In the genomic region with DNA sequence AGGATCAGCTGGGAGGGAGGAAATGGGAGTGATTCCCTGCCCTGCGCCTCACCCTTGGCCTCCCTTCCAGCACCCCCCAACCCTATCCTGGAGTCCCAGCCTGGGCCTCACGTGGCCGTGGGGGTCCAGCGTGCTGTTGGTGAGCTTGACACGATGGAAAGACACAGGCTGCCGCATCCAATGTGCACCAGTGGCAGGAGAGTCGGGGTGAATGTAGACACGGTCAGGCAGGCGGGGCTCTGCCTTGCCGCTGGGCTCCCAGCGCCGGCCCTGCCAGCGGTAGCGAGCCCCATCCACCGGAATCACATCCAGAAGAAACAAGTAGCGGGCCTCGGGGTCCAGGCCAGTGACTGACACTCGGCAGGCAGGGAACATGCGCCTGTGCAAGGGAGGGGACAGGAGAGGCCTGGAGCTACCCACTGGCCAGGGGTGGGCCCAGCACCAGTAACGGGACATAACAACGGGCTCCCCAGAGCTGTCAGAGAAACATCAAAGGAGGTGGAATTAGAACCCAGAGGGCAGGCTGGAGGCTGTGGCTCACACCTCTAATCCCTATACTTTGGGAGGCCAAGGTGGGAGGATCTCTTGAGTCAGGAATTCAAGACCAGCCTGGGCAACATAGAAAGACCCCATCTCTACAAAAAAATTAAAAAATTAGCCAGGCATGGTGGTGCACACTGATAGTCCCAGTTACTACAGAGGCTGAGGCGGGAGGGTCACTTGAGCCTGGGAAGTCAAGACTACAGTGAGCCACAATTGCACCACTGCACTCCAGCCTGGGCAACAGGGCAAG, we compare ENCODE assay signal across 1 cellular context.
TF ChIP-seq lines count a peak whose summit lies in the region.

No MANE protein-coding gene starts in this region.

TF ChIP-seq in HepG2, 621 proteins besides CTCF, POLR2A, EP300 and RAD21 (continued from another document and continues in another):
- TF ChIP-seq, protein P1, sequence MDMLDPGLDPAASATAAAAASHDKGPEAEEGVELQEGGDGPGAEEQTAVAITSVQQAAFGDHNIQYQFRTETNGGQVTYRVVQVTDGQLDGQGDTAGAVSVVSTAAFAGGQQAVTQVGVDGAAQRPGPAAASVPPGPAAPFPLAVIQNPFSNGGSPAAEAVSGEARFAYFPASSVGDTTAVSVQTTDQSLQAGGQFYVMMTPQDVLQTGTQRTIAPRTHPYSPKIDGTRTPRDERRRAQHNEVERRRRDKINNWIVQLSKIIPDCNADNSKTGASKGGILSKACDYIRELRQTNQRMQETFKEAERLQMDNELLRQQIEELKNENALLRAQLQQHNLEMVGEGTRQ (IDR thresholded peaks at IDR 0.05; ENCODE audit: low read depth, low read length) = no peak
- TF ChIP-seq, protein P1 (CRISPR knock-in tag; IDR thresholded peaks at IDR 0.05; ENCODE audit: borderline replicate concordance) = no peak
- TF ChIP-seq ZFYVE20 (CRISPR knock-in tag; IDR thresholded peaks at IDR 0.05; ENCODE audit: borderline replicate concordance, low read depth) (no peak; the same call in 1 of the 2 replicates), ZNF713 (CRISPR knock-in tag; IDR thresholded peaks at IDR 0.05) (no peak), ZNF572 (CRISPR knock-in tag; IDR thresholded peaks at IDR 0.05) (peak; percentile 72; the same call in 1 of the 2 replicates), ZNF589 (CRISPR knock-in tag; conservative IDR thresholded peaks at IDR 0.05) (no peak), MTA3 (CRISPR knock-in tag; IDR thresholded peaks at IDR 0.05) (no peak), MAF1 (CRISPR knock-in tag; IDR thresholded peaks at IDR 0.05; ENCODE audit: borderline replicate concordance) (no peak), CAMTA2 (CRISPR knock-in tag; IDR thresholded peaks at IDR 0.05; ENCODE audit: borderline replicate concordance) (no peak), RFX3 (CRISPR knock-in tag; IDR thresholded peaks at IDR 0.05) (no peak), ZNF557 (CRISPR knock-in tag; IDR thresholded peaks at IDR 0.05) (no peak), NFKBIZ (CRISPR knock-in tag; IDR thresholded peaks at IDR 0.05) (no peak), ZNF232 (CRISPR knock-in tag; IDR thresholded peaks at IDR 0.05; ENCODE audit: borderline replicate concordance) (no peak), ZNF674 (CRISPR knock-in tag; IDR thresholded peaks at IDR 0.05; ENCODE audit: low read depth) (no peak), KAT7 (CRISPR knock-in tag; IDR thresholded peaks at IDR 0.05; ENCODE audit: borderline replicate concordance) (no peak), EED (CRISPR knock-in tag; IDR thresholded peaks at IDR 0.05) (no peak), HCFC1 (IDR thresholded peaks at IDR 0.05; ENCODE audit: low read depth, low read length) (no peak), RBM39 (IDR thresholded peaks at IDR 0.05; ENCODE audit: low read depth, low read length, poor library complexity, severe bottlenecking) (peak; percentile 41), CC2D1A (CRISPR knock-in tag; IDR thresholded peaks at IDR 0.05) (no peak), HNF4A (CRISPR knock-in tag; IDR thresholded peaks at IDR 0.05) (no peak), FOXM1 (CRISPR knock-in tag; IDR thresholded peaks at IDR 0.05) (no peak), KDM3A (CRISPR knock-in tag; IDR thresholded peaks at IDR 0.05; ENCODE audit: low read depth) (no peak), ZNF484 (CRISPR knock-in tag; IDR thresholded peaks at IDR 0.05; ENCODE audit: borderline replicate concordance, low read depth) (no peak), MED8 (CRISPR knock-in tag; IDR thresholded peaks at IDR 0.05; ENCODE audit: insufficient replicate concordance) (no peak), ZNF121 (CRISPR knock-in tag; IDR thresholded peaks at IDR 0.05) (peak; percentile 94), CBX2 (IDR thresholded peaks at IDR 0.05; ENCODE audit: low read depth, low read length) (no peak), CBX2 (CRISPR knock-in tag; IDR thresholded peaks at IDR 0.05; ENCODE audit: low read depth) (no peak), HDAC6 (IDR thresholded peaks at IDR 0.05; ENCODE audit: low read depth, low read length) (no peak), SMYD3 (CRISPR knock-in tag; IDR thresholded peaks at IDR 0.05) (no peak), KDM4B (CRISPR knock-in tag; IDR thresholded peaks at IDR 0.05) (no peak)
- TF ChIP-seq, protein P2, sequence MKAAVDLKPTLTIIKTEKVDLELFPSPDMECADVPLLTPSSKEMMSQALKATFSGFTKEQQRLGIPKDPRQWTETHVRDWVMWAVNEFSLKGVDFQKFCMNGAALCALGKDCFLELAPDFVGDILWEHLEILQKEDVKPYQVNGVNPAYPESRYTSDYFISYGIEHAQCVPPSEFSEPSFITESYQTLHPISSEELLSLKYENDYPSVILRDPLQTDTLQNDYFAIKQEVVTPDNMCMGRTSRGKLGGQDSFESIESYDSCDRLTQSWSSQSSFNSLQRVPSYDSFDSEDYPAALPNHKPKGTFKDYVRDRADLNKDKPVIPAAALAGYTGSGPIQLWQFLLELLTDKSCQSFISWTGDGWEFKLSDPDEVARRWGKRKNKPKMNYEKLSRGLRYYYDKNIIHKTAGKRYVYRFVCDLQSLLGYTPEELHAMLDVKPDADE (CRISPR knock-in tag; IDR thresholded peaks at IDR 0.05) = no peak
- TF ChIP-seq, protein P3, sequence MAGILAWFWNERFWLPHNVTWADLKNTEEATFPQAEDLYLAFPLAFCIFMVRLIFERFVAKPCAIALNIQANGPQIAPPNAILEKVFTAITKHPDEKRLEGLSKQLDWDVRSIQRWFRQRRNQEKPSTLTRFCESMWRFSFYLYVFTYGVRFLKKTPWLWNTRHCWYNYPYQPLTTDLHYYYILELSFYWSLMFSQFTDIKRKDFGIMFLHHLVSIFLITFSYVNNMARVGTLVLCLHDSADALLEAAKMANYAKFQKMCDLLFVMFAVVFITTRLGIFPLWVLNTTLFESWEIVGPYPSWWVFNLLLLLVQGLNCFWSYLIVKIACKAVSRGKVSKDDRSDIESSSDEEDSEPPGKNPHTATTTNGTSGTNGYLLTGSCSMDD (CRISPR knock-in tag; IDR thresholded peaks at IDR 0.05) = no peak
- TF ChIP-seq, protein P4, sequence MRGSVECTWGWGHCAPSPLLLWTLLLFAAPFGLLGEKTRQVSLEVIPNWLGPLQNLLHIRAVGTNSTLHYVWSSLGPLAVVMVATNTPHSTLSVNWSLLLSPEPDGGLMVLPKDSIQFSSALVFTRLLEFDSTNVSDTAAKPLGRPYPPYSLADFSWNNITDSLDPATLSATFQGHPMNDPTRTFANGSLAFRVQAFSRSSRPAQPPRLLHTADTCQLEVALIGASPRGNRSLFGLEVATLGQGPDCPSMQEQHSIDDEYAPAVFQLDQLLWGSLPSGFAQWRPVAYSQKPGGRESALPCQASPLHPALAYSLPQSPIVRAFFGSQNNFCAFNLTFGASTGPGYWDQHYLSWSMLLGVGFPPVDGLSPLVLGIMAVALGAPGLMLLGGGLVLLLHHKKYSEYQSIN (CRISPR knock-in tag; IDR thresholded peaks at IDR 0.05; ENCODE audit: borderline replicate concordance) = no peak
- TF ChIP-seq, protein P5, sequence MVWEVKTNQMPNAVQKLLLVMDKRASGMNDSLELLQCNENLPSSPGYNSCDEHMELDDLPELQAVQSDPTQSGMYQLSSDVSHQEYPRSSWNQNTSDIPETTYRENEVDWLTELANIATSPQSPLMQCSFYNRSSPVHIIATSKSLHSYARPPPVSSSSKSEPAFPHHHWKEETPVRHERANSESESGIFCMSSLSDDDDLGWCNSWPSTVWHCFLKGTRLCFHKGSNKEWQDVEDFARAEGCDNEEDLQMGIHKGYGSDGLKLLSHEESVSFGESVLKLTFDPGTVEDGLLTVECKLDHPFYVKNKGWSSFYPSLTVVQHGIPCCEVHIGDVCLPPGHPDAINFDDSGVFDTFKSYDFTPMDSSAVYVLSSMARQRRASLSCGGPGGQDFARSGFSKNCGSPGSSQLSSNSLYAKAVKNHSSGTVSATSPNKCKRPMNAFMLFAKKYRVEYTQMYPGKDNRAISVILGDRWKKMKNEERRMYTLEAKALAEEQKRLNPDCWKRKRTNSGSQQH (CRISPR knock-in tag; IDR thresholded peaks at IDR 0.05; ENCODE audit: low read depth) = no peak
- TF ChIP-seq, protein P6, sequence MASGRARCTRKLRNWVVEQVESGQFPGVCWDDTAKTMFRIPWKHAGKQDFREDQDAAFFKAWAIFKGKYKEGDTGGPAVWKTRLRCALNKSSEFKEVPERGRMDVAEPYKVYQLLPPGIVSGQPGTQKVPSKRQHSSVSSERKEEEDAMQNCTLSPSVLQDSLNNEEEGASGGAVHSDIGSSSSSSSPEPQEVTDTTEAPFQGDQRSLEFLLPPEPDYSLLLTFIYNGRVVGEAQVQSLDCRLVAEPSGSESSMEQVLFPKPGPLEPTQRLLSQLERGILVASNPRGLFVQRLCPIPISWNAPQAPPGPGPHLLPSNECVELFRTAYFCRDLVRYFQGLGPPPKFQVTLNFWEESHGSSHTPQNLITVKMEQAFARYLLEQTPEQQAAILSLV (CRISPR knock-in tag; IDR thresholded peaks at IDR 0.05; ENCODE audit: borderline replicate concordance) = no peak
- TF ChIP-seq, protein P7, sequence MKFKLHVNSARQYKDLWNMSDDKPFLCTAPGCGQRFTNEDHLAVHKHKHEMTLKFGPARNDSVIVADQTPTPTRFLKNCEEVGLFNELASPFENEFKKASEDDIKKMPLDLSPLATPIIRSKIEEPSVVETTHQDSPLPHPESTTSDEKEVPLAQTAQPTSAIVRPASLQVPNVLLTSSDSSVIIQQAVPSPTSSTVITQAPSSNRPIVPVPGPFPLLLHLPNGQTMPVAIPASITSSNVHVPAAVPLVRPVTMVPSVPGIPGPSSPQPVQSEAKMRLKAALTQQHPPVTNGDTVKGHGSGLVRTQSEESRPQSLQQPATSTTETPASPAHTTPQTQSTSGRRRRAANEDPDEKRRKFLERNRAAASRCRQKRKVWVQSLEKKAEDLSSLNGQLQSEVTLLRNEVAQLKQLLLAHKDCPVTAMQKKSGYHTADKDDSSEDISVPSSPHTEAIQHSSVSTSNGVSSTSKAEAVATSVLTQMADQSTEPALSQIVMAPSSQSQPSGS (CRISPR knock-in tag; IDR thresholded peaks at IDR 0.05) = no peak
- TF ChIP-seq, protein P8, sequence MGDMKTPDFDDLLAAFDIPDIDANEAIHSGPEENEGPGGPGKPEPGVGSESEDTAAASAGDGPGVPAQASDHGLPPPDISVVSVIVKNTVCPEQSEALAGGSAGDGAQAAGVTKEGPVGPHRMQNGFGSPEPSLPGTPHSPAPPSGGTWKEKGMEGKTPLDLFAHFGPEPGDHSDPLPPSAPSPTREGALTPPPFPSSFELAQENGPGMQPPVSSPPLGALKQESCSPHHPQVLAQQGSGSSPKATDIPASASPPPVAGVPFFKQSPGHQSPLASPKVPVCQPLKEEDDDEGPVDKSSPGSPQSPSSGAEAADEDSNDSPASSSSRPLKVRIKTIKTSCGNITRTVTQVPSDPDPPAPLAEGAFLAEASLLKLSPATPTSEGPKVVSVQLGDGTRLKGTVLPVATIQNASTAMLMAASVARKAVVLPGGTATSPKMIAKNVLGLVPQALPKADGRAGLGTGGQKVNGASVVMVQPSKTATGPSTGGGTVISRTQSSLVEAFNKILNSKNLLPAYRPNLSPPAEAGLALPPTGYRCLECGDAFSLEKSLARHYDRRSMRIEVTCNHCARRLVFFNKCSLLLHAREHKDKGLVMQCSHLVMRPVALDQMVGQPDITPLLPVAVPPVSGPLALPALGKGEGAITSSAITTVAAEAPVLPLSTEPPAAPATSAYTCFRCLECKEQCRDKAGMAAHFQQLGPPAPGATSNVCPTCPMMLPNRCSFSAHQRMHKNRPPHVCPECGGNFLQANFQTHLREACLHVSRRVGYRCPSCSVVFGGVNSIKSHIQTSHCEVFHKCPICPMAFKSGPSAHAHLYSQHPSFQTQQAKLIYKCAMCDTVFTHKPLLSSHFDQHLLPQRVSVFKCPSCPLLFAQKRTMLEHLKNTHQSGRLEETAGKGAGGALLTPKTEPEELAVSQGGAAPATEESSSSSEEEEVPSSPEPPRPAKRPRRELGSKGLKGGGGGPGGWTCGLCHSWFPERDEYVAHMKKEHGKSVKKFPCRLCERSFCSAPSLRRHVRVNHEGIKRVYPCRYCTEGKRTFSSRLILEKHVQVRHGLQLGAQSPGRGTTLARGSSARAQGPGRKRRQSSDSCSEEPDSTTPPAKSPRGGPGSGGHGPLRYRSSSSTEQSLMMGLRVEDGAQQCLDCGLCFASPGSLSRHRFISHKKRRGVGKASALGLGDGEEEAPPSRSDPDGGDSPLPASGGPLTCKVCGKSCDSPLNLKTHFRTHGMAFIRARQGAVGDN (CRISPR knock-in tag; IDR thresholded peaks at IDR 0.05) = peak; percentile 90
- TF ChIP-seq, protein P9, sequence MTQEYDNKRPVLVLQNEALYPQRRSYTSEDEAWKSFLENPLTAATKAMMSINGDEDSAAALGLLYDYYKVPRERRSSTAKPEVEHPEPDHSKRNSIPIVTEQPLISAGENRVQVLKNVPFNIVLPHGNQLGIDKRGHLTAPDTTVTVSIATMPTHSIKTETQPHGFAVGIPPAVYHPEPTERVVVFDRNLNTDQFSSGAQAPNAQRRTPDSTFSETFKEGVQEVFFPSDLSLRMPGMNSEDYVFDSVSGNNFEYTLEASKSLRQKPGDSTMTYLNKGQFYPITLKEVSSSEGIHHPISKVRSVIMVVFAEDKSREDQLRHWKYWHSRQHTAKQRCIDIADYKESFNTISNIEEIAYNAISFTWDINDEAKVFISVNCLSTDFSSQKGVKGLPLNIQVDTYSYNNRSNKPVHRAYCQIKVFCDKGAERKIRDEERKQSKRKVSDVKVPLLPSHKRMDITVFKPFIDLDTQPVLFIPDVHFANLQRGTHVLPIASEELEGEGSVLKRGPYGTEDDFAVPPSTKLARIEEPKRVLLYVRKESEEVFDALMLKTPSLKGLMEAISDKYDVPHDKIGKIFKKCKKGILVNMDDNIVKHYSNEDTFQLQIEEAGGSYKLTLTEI (CRISPR knock-in tag; conservative IDR thresholded peaks at IDR 0.05) = no peak
- TF ChIP-seq, protein P10, sequence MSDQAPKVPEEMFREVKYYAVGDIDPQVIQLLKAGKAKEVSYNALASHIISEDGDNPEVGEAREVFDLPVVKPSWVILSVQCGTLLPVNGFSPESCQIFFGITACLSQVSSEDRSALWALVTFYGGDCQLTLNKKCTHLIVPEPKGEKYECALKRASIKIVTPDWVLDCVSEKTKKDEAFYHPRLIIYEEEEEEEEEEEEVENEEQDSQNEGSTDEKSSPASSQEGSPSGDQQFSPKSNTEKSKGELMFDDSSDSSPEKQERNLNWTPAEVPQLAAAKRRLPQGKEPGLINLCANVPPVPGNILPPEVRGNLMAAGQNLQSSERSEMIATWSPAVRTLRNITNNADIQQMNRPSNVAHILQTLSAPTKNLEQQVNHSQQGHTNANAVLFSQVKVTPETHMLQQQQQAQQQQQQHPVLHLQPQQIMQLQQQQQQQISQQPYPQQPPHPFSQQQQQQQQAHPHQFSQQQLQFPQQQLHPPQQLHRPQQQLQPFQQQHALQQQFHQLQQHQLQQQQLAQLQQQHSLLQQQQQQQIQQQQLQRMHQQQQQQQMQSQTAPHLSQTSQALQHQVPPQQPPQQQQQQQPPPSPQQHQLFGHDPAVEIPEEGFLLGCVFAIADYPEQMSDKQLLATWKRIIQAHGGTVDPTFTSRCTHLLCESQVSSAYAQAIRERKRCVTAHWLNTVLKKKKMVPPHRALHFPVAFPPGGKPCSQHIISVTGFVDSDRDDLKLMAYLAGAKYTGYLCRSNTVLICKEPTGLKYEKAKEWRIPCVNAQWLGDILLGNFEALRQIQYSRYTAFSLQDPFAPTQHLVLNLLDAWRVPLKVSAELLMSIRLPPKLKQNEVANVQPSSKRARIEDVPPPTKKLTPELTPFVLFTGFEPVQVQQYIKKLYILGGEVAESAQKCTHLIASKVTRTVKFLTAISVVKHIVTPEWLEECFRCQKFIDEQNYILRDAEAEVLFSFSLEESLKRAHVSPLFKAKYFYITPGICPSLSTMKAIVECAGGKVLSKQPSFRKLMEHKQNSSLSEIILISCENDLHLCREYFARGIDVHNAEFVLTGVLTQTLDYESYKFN (CRISPR knock-in tag; conservative IDR thresholded peaks at IDR 0.05) = no peak; the same call in 1 of the 2 replicates
